8 cellular contexts compared by ENCODE assay signal in genomic region chr11:47847892-47848635, GRCh38. TPM values are rescaled to one million over a fixed set of nuclear protein-coding genes. Genes with fewer than 3 reads are reported as not detected.
DNase-seq lines count a peak whose midpoint lies in the region; ATAC-seq and TF ChIP-seq lines count a peak whose summit lies in the region.

NUP160 (minus strand) TSS chr11:47848350; CDS start chr11:47848318, 32 bp downstream.

- peak within 1 kb of the TSS; percentile 100 for H3K4me3 ChIP-seq in Jurkat, Clone E6-1 (ENCODE audit: low read length)

- POLR2A ChIA-PET in RWPE1 (lab: Yijun Ruan, JAX; ENCODE audit: low non-redundant PET): no interaction called here
- POLR2A ChIA-PET in naive thymus-derived CD8-positive, alpha-beta T cell (lab: Charles Lee): interaction anchor here (0.5 to 1.6 kb wide), 11 partner anchors 9 to 455 kb away, joined by 3 to 7 read pairs (median 3); partner anchors contain the start of genes FNBP4 and PSMC3

- peak within 1 kb of the TSS; percentile 98 for H3K27ac Mint-ChIP-seq in activated T-helper 2 cell treated with anti-CD3 and anti-CD28 coated beads, Interferon-gamma antibody, Interleukin-2, Interleukin-4, amounts not matched to agents 10 μg/mL and 5 μg/mL and 100 μg/mL, durations not matched to agents 14 hours and 24 hours and 36 hours
- H3K27ac Mint-ChIP-seq in naive thymus-derived CD8-positive, alpha-beta T cell: peak within 1 kb of the TSS; percentile 97 to 100 (median 99)
- H3K27ac Mint-ChIP-seq in stimulated activated naive B cell treated with anti-CD40 and anti-IgM and Interleukin-4, amounts not matched to agents 10 μg/mL and 1 μg/mL and 100 μg/mL, for 72 hours: peak within 1 kb of the TSS; percentile 100

- peak within 1 kb of the TSS; percentile 97 for H3K4me3 Mint-ChIP-seq in activated T-helper 2 cell treated with anti-CD3 and anti-CD28 coated beads, Interferon-gamma antibody, Interleukin-2, Interleukin-4, amounts not matched to agents 10 μg/mL and 5 μg/mL and 100 μg/mL, durations not matched to agents 14 hours and 24 hours and 36 hours (ENCODE audit: low read depth)
- peak within 1 kb of the TSS; percentile 96 to 100 (median 98) for H3K4me3 Mint-ChIP-seq in naive thymus-derived CD8-positive, alpha-beta T cell
- H3K4me3 Mint-ChIP-seq in stimulated activated naive B cell treated with anti-CD40 and anti-IgM and Interleukin-4, amounts not matched to agents 10 μg/mL and 1 μg/mL and 100 μg/mL, for 72 hours: peak within 1 kb of the TSS; percentile 99

- peak; percentile 84 for ATAC-seq in GM21619 (IDR thresholded peaks at IDR 0.05; ENCODE audit: unreplicated experiment)
- ATAC-seq in naive thymus-derived CD8-positive, alpha-beta T cell: peak; percentile 90
- ATAC-seq in stimulated activated naive B cell treated with anti-CD40 and anti-IgM and Interleukin-4, amounts not matched to agents 10 μg/mL and 1 μg/mL and 100 μg/mL, for 72 hours (replicated peaks): peak; percentile 89 to 90

- H3K9me3 Mint-ChIP-seq in activated T-helper 2 cell treated with anti-CD3 and anti-CD28 coated beads, Interferon-gamma antibody, Interleukin-2, Interleukin-4, amounts not matched to agents 10 μg/mL and 5 μg/mL and 100 μg/mL, durations not matched to agents 14 hours and 24 hours and 36 hours: no peaks in the 10 kb centered on the region
- no peaks in the 10 kb centered on the region for H3K9me3 Mint-ChIP-seq in naive thymus-derived CD8-positive, alpha-beta T cell
- H3K9me3 Mint-ChIP-seq in stimulated activated naive B cell treated with anti-CD40 and anti-IgM and Interleukin-4, amounts not matched to agents 10 μg/mL and 1 μg/mL and 100 μg/mL, for 72 hours: no peaks in the 10 kb centered on the region

- CTCF ChIA-PET in RWPE1 (lab: Yijun Ruan, JAX): interaction anchor here (0.6 kb wide), 2 partner anchors 191 to 313 kb away, joined by 3 read pairs; no protein-coding TSS in a partner anchor

- H3K27me3 Mint-ChIP-seq in activated T-helper 2 cell treated with anti-CD3 and anti-CD28 coated beads, Interferon-gamma antibody, Interleukin-2, Interleukin-4, amounts not matched to agents 10 μg/mL and 5 μg/mL and 100 μg/mL, durations not matched to agents 14 hours and 24 hours and 36 hours (ENCODE audit: low read depth): no peaks in the 10 kb centered on the region
- no peaks in the 10 kb centered on the region for H3K27me3 Mint-ChIP-seq in naive thymus-derived CD8-positive, alpha-beta T cell
- no peaks in the 10 kb centered on the region for H3K27me3 Mint-ChIP-seq in stimulated activated naive B cell treated with anti-CD40 and anti-IgM and Interleukin-4, amounts not matched to agents 10 μg/mL and 1 μg/mL and 100 μg/mL, for 72 hours

- peaks cover 25% of the 10 kb centered on the region for H3K36me3 Mint-ChIP-seq in activated T-helper 2 cell treated with anti-CD3 and anti-CD28 coated beads, Interferon-gamma antibody, Interleukin-2, Interleukin-4, amounts not matched to agents 10 μg/mL and 5 μg/mL and 100 μg/mL, durations not matched to agents 14 hours and 24 hours and 36 hours (ENCODE audit: low read depth)
- peaks cover 0 to 15% (median 2%) of the 10 kb centered on the region in 3 donors for H3K36me3 Mint-ChIP-seq in naive thymus-derived CD8-positive, alpha-beta T cell
- peaks cover 18 to 20% of the 10 kb centered on the region in 2 donors for H3K36me3 Mint-ChIP-seq in stimulated activated naive B cell treated with anti-CD40 and anti-IgM and Interleukin-4, amounts not matched to agents 10 μg/mL and 1 μg/mL and 100 μg/mL, for 72 hours

- peak within 1 kb of the TSS; percentile 84 for H3K27ac ChIP-seq in RWPE1

- H3K4me1 Mint-ChIP-seq in activated T-helper 2 cell treated with anti-CD3 and anti-CD28 coated beads, Interferon-gamma antibody, Interleukin-2, Interleukin-4, amounts not matched to agents 10 μg/mL and 5 μg/mL and 100 μg/mL, durations not matched to agents 14 hours and 24 hours and 36 hours (ENCODE audit: low read depth): peaks cover 33% of the 10 kb centered on the region
- peaks cover 32 to 64% (median 55%) of the 10 kb centered on the region in 4 donors for H3K4me1 Mint-ChIP-seq in naive thymus-derived CD8-positive, alpha-beta T cell
- H3K4me1 Mint-ChIP-seq in stimulated activated naive B cell treated with anti-CD40 and anti-IgM and Interleukin-4, amounts not matched to agents 10 μg/mL and 1 μg/mL and 100 μg/mL, for 72 hours: peaks cover 35 to 65% of the 10 kb centered on the region in 2 donors

- DNase-seq in DMS79 (lab: John Stamatoyannopoulos, UW) (peak; percentile 69), RWPE1 (ENCODE audit: low spot score) (peak; percentile 78), fibroblast of peridontal ligament (ENCODE audit: extremely low read depth) (peak; percentile 50)
- peak; percentile 59 for DNase-seq in Jurkat, Clone E6-1 (ENCODE audit: low read depth, low spot score)
- DNase-seq in activated T-helper 2 cell treated with anti-CD3 and anti-CD28 coated beads, Interferon-gamma antibody, Interleukin-2, Interleukin-4, amounts not matched to agents 10 μg/mL and 5 μg/mL and 100 μg/mL, durations not matched to agents 14 hours and 24 hours and 36 hours (ENCODE audit: low spot score): peak; percentile 85
- peak; percentile 73 to 92 (median 84) for DNase-seq in naive thymus-derived CD8-positive, alpha-beta T cell
- peak; percentile 81 for DNase-seq in stimulated activated naive B cell treated with anti-CD40 and anti-IgM and Interleukin-4, amounts not matched to agents 10 μg/mL and 1 μg/mL and 100 μg/mL, for 72 hours

- no peak for TF ChIP-seq CTCF in RWPE1 (conservative IDR thresholded peaks at IDR 0.05; ENCODE audit: low read depth)

- intact Hi-C loops in activated T-helper 2 cell treated with anti-CD3 and anti-CD28 coated beads, Interferon-gamma antibody, Interleukin-2, Interleukin-4, amounts not matched to agents 10 μg/mL and 5 μg/mL and 100 μg/mL, durations not matched to agents 14 hours and 24 hours and 36 hours (cut with micrococcal nuclease): loop anchor here (1.0 to 10.0 kb wide), 7 partner anchors 51 to 421 kb away; partner anchors contain the start of genes FNBP4, KBTBD4, MTCH2 and NDUFS3

RNA-seq across cellular contexts. Expression of gene NUP160, which starts in this region (rescaled TPM):
- 47.3 TPM for polyA plus RNA-seq in Jurkat, Clone E6-1 (2012; ENCODE audit: insufficient read depth, insufficient read length)
- 81.2 and 84.7 TPM in 2 replicates for total RNA-seq in activated T-helper 2 cell treated with anti-CD3 and anti-CD28 coated beads, Interferon-gamma antibody, Interleukin-2, Interleukin-4, amounts not matched to agents 10 μg/mL and 5 μg/mL and 100 μg/mL, durations not matched to agents 14 hours and 24 hours and 36 hours
- 10 to 100 TPM; 67.0 to 71.7 TPM for total RNA-seq in naive thymus-derived CD8-positive, alpha-beta T cell
- polyA plus RNA-seq in naive thymus-derived CD8-positive, alpha-beta T cell: 10 to 100 TPM; 24.0 to 30.8 (median 25.7) TPM

Comparison
In these comparisons a context has a peak if more than half of its experiments do, and no peak if none do; other contexts are left out.
1. Peak in every context shown above with its lines: DNase-seq, ATAC-seq, H3K4me3 ChIP-seq and H3K27ac ChIP-seq.